Comparison of ENCODE assay signal across 15 cellular contexts in the genomic region with DNA sequence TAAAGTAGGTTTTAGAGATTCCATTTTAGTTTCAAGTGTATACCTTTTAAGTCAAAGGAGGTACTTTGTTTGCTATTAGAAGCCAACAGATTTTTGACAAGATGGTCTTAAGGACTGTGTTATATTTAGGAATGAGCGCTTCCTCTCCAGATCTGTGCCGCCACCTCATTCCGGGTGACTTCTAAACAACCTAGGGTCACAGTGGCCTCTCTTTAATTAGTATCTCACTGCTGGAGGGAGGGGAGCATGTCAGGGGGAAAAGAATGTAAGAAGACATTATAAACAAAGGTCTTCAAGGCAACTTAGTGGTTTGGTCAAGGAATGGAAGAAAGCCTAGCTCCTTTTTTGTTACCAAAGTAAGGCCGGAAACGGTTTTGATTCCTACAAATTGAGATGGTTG.
DNase-seq lines count a peak whose midpoint lies in the region; ATAC-seq and TF ChIP-seq lines count a peak whose summit lies in the region.
"Had no signal": no experiment of that assay in that cellular context is flagged by ENCODE, and none has a peak within 500 bp of the region (broad histone marks: within the 10 kb centered on the region; RNA-seq: fewer than 3 reads in every experiment).

No MANE protein-coding gene starts in this region.

- H3K79me2 ChIP-seq in smooth muscle cell (ENCODE audit: low read depth): peaks cover 97% of the 10 kb centered on the region

- H3K4me2 ChIP-seq in smooth muscle cell: peak overlapping the region; percentile 64

- H3K4me1 Mint-ChIP-seq in activated CD4-positive, alpha-beta T cell treated with anti-CD3 and anti-CD28 coated beads, Interleukin-2, amount 10 ng/mL, durations not matched to agents 7 days and 5 days: peaks cover 65% of the 10 kb centered on the region
- peaks cover 17% of the 10 kb centered on the region for H3K4me1 Mint-ChIP-seq in WTC11

- no peak overlapping the region for H3K4me3 Mint-ChIP-seq in activated CD4-positive, alpha-beta T cell treated with anti-CD3 and anti-CD28 coated beads, Interleukin-2, amount 10 ng/mL, durations not matched to agents 7 days and 5 days
- H3K4me3 Mint-ChIP-seq in WTC11: no peak overlapping the region
- H3K4me3 Mint-ChIP-seq: activated CD4-positive, alpha-beta memory T cell treated with anti-CD3 and anti-CD28 coated beads for 36 hours had no signal

- intact Hi-C loops in left lung (cut with DNase I): no loop called here
- intact Hi-C loops in esophagus muscularis mucosa (cut with DNase I): no loop called here

- H3K27ac Mint-ChIP-seq in activated CD4-positive, alpha-beta T cell treated with anti-CD3 and anti-CD28 coated beads, Interleukin-2, amount 10 ng/mL, durations not matched to agents 7 days and 5 days: peak overlapping the region; percentile 72
- H3K27ac Mint-ChIP-seq in WTC11: no peak overlapping the region
- H3K27ac Mint-ChIP-seq: activated CD4-positive, alpha-beta memory T cell treated with anti-CD3 and anti-CD28 coated beads for 36 hours had no signal

- POLR2A ChIA-PET in activated CD4-positive, alpha-beta T cell treated with anti-CD3 and anti-CD28 coated beads, Interleukin-2, amount 10 ng/mL, durations not matched to agents 7 days and 5 days (lab: Charles Lee): no interaction called here
- POLR2A ChIA-PET in WTC11 (lab: Charles Lee): no interaction called here
- POLR2A ChIA-PET in HEK293T (lab: Yijun Ruan, JAX): no interaction called here

- no peaks in the 10 kb centered on the region for H4K20me1 ChIP-seq in smooth muscle cell (ENCODE audit: low read depth)

- 87% methylated on average over 5 of the region's 5 CpGs for WGBS in smooth muscle cell (ENCODE audit: low lambda C conversion rate)
- 88% methylated on average over 5 of the region's 5 CpGs for WGBS in esophagus muscularis mucosa

- H3K9ac ChIP-seq in smooth muscle cell (ENCODE audit: low read depth): no peak overlapping the region

- peak overlapping the region; percentile 9 to 74 for H3K27ac ChIP-seq in left lung
- peak overlapping the region; percentile 84 for H3K27ac ChIP-seq in smooth muscle cell (ENCODE audit: low read depth)
- peak overlapping the region in 2 of 4 donors; percentile 60 to 78 for H3K27ac ChIP-seq in esophagus muscularis mucosa (replicated peaks in 1 of 4)

- ATAC-seq in WTC11 (peak; percentile 16; the same call in 1 of the 2 replicates), left lung (no peak)

- no peaks in the 10 kb centered on the region for H3K27me3 ChIP-seq in left lung
- H3K27me3 ChIP-seq in smooth muscle cell (ENCODE audit: low read depth): no peaks in the 10 kb centered on the region
- H3K27me3 ChIP-seq in esophagus muscularis mucosa: no peaks in the 10 kb centered on the region
- H3K27me3 ChIP-seq: Peyer's patch had no signal

- peaks cover 16% of the 10 kb centered on the region for H3F3A ChIP-seq in smooth muscle cell (ENCODE audit: low read depth)

- no peak overlapping the region for H2AFZ ChIP-seq in smooth muscle cell (ENCODE audit: low read depth)

- H3K4me1 ChIP-seq in left lung (peaks cover 14 to 48% of the 10 kb centered on the region in 2 donors), smooth muscle cell (ENCODE audit: low read depth) (peaks cover 29% of the 10 kb centered on the region), esophagus muscularis mucosa (peaks cover 28 to 54% (median 52%) of the 10 kb centered on the region in 4 donors)

- TF ChIP-seq EP300 in esophagus muscularis mucosa (IDR thresholded peaks at IDR 0.05): no peak

- H3K9me3 ChIP-seq in left lung (peaks cover 0 to 5% of the 10 kb centered on the region in 2 donors), smooth muscle cell (replicated peaks; ENCODE audit: low read depth) (no peaks in the 10 kb centered on the region), esophagus muscularis mucosa (peaks cover 0 to 9% (median 4%) of the 10 kb centered on the region in 4 donors)

- DNase-seq in activated CD4-positive, alpha-beta T cell treated with anti-CD3 and anti-CD28 coated beads, Interleukin-2, amount 10 ng/mL, durations not matched to agents 7 days and 5 days: no peak
- DNase-seq in activated CD4-positive, alpha-beta T cell treated with anti-CD3 and anti-CD28 coated beads, Interleukin-2, amount 50 U/mL, for 4 hours: no peak
- DNase-seq in WTC11 (ENCODE audit: low spot score): no peak
- no peak for DNase-seq in left lung
- DNase-seq in smooth muscle cell (lab: John Stamatoyannopoulos, UW; ENCODE audit: unreplicated experiment): no peak
- no peak for DNase-seq in HEK293T (ENCODE audit: extremely low spot score)
- DNase-seq in esophagus muscularis mucosa (ENCODE audit: extremely low spot score): no peak
- DNase-seq in pons (ENCODE audit: low spot score): no peak
- DNase-seq: activated CD4-positive, alpha-beta memory T cell treated with anti-CD3 and anti-CD28 coated beads for 36 hours; activated gamma-delta T cell; effector CD8-positive, alpha-beta T cell; HCEC 1CT; NCI-H1694; NCI-H524 treated with DMSO at 0.1 percent for 48 hours; Peyer's patch had no signal

- no peaks in the 10 kb centered on the region for H3K27me3 Mint-ChIP-seq in activated CD4-positive, alpha-beta T cell treated with anti-CD3 and anti-CD28 coated beads, Interleukin-2, amount 10 ng/mL, durations not matched to agents 7 days and 5 days
- no peaks in the 10 kb centered on the region for H3K27me3 Mint-ChIP-seq in WTC11 (ENCODE audit: low read depth)
- H3K27me3 Mint-ChIP-seq: activated CD4-positive, alpha-beta memory T cell treated with anti-CD3 and anti-CD28 coated beads for 36 hours had no signal

- peaks cover 22% of the 10 kb centered on the region for H3K9me3 Mint-ChIP-seq in activated CD4-positive, alpha-beta T cell treated with anti-CD3 and anti-CD28 coated beads, Interleukin-2, amount 10 ng/mL, durations not matched to agents 7 days and 5 days
- peaks cover 17% of the 10 kb centered on the region for H3K9me3 Mint-ChIP-seq in WTC11

- H3K4me3 ChIP-seq in left lung (no peak overlapping the region), smooth muscle cell (no peak overlapping the region), esophagus muscularis mucosa (no peak overlapping the region)
- H3K4me3 ChIP-seq: Peyer's patch had no signal

- CTCF ChIA-PET in activated CD4-positive, alpha-beta T cell treated with anti-CD3 and anti-CD28 coated beads, Interleukin-2, amount 10 ng/mL, durations not matched to agents 7 days and 5 days (lab: Charles Lee): interaction anchor here (1.4 to 1.9 kb wide), 2 partner anchors 12 to 23 kb away, joined by 4 read pairs; no protein-coding TSS in a partner anchor
- CTCF ChIA-PET in WTC11 (lab: Charles Lee): no interaction called here
- CTCF ChIA-PET in HEK293T (lab: Yijun Ruan, JAX): no interaction called here

- TF ChIP-seq CTCF in WTC11 (IDR thresholded peaks at IDR 0.05) (no peak), left lung (IDR thresholded peaks at IDR 0.05) (no peak), smooth muscle cell (IDR thresholded peaks at IDR 0.05; ENCODE audit: borderline replicate concordance, insufficient read depth, poor library complexity, severe bottlenecking) (no peak), esophagus muscularis mucosa (IDR thresholded peaks at IDR 0.05) (no peak)

- peaks cover 44% of the 10 kb centered on the region for H3K36me3 Mint-ChIP-seq in activated CD4-positive, alpha-beta T cell treated with anti-CD3 and anti-CD28 coated beads, Interleukin-2, amount 10 ng/mL, durations not matched to agents 7 days and 5 days (ENCODE audit: low read depth)
- peaks cover 24% of the 10 kb centered on the region for H3K36me3 Mint-ChIP-seq in WTC11

- no peak for TF ChIP-seq POLR2A in esophagus muscularis mucosa (IDR thresholded peaks at IDR 0.05; ENCODE audit: low read depth)

- H3K36me3 ChIP-seq in left lung (no peaks in the 10 kb centered on the region), smooth muscle cell (ENCODE audit: low read depth) (peaks cover 9% of the 10 kb centered on the region), esophagus muscularis mucosa (peaks cover 0 to 5% (median 2%) of the 10 kb centered on the region in 4 donors)
- H3K36me3 ChIP-seq: Peyer's patch had no signal

TF ChIP-seq in WTC11, 78 proteins besides CTCF, POLR2A, EP300 and RAD21 (continues in another document):
- TF ChIP-seq SMAD3 (CRISPR knock-in tag; IDR thresholded peaks at IDR 0.05; ENCODE audit: borderline replicate concordance) (no peak), ZNF138 (CRISPR knock-in tag; conservative IDR thresholded peaks at IDR 0.05) (no peak), ZBTB21 (CRISPR knock-in tag; IDR thresholded peaks at IDR 0.05; ENCODE audit: borderline replicate concordance) (no peak)
- TF ChIP-seq, protein P1, sequence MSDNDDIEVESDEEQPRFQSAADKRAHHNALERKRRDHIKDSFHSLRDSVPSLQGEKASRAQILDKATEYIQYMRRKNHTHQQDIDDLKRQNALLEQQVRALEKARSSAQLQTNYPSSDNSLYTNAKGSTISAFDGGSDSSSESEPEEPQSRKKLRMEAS (CRISPR knock-in tag; IDR thresholded peaks at IDR 0.05): no peak

TF ChIP-seq in HEK293T, 16 proteins besides CTCF, POLR2A, EP300 and RAD21:
- TF ChIP-seq FOXA1 (IDR thresholded peaks at IDR 0.05) (no peak), ZNF384 (IDR thresholded peaks at IDR 0.05) (no peak), L3MBTL2 (conservative IDR thresholded peaks at IDR 0.05) (no peak), BHLHE40 (IDR thresholded peaks at IDR 0.05; ENCODE audit: borderline replicate concordance) (no peak), ELF4 (IDR thresholded peaks at IDR 0.05) (no peak), CTBP1 (IDR thresholded peaks at IDR 0.05; ENCODE audit: borderline replicate concordance) (no peak), HDGF (IDR thresholded peaks at IDR 0.05; ENCODE audit: borderline replicate concordance) (no peak), ARNT (IDR thresholded peaks at IDR 0.05) (no peak), SP1 (IDR thresholded peaks at IDR 0.05) (no peak), NFRKB (IDR thresholded peaks at IDR 0.05) (no peak), FOXK2 (IDR thresholded peaks at IDR 0.05) (no peak), SUZ12 (IDR thresholded peaks at IDR 0.05) (no peak), LEF1 (IDR thresholded peaks at IDR 0.05; ENCODE audit: borderline replicate concordance) (no peak), TARDBP (IDR thresholded peaks at IDR 0.05) (no peak), FOXM1 (IDR thresholded peaks at IDR 0.05; ENCODE audit: borderline replicate concordance) (no peak)
- TF ChIP-seq, protein P2, sequence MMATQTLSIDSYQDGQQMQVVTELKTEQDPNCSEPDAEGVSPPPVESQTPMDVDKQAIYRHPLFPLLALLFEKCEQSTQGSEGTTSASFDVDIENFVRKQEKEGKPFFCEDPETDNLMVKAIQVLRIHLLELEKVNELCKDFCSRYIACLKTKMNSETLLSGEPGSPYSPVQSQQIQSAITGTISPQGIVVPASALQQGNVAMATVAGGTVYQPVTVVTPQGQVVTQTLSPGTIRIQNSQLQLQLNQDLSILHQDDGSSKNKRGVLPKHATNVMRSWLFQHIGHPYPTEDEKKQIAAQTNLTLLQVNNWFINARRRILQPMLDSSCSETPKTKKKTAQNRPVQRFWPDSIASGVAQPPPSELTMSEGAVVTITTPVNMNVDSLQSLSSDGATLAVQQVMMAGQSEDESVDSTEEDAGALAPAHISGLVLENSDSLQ (IDR thresholded peaks at IDR 0.05): no peak
